ENCODE assay signal across 26 cellular contexts in genomic region chr22:43351966-43352345, GRCh38. TPM values are rescaled to one million over a fixed set of nuclear protein-coding genes. Genes with fewer than 3 reads are reported as not detected.
"Had no signal": no experiment of that assay in that cellular context is flagged by ENCODE, and none has a peak within 500 bp of the region (broad histone marks: within the 10 kb centered on the region; RNA-seq: fewer than 3 reads in every experiment).

No MANE protein-coding gene starts in this region.

- H3K27ac ChIP-seq: KMS-11, RWPE1 had no signal

- H3K9me3 Mint-ChIP-seq: IgD-negative memory B cell had no signal

- DNase-seq: Kasumi-1; MV-4-11; NCI-H1048; NCI-H1105; NCI-H1417; NCI-H1436 treated with DMSO at 0.1 percent for 48 hours; NCI-H1694; NCI-H187 treated with DMSO at 0.1 percent for 48 hours; NCI-H2029 treated with DMSO at 0.1 percent for 48 hours; NCI-H2107; NCI-H2227 treated with DMSO at 0.1 percent for 48 hours; NCI-H524; NCI-H526 treated with DMSO at 0.1 percent for 48 hours; NCI-H748 treated with DMSO at 0.1 percent for 48 hours; NK-92 treated with Interleukin-12 subunit alpha and Interleukin-12 subunit beta, amount 100 ng/mL, for 24 hours; PC-3; SHP77; SK-N-SH had no signal

- H3K4me3 Mint-ChIP-seq: IgD-negative memory B cell had no signal

- H3K27ac Mint-ChIP-seq: IgD-negative memory B cell had no signal

- H3K9ac ChIP-seq: KMS-11, SK-N-SH had no signal

- ATAC-seq: K562, Panc1, PC-3 had no signal

- H3K9me3 ChIP-seq: SK-N-SH had no signal

- H3K36me3 Mint-ChIP-seq: IgD-negative memory B cell had no signal

- H3K4me2 ChIP-seq: KMS-11, SK-N-SH had no signal

- H3K4me3 ChIP-seq: K562 had no signal

RNA-seq across cellular contexts. Expression of gene SCUBE1, which starts 8.8 kb away (rescaled TPM):
- total RNA-seq: OCI-LY7, PC-3 had no signal
- polyA plus RNA-seq: IgD-negative memory B cell had no signal

RNA-seq across cellular contexts. Expression of gene MPPED1, which starts 59.9 kb away (rescaled TPM):
- total RNA-seq: K562, M059J, NCI-H460, OCI-LY7, PC-3 had no signal
- polyA plus RNA-seq: IgD-negative memory B cell, K562 had no signal
